9 cellular contexts compared by ENCODE assay signal in the genomic region with DNA sequence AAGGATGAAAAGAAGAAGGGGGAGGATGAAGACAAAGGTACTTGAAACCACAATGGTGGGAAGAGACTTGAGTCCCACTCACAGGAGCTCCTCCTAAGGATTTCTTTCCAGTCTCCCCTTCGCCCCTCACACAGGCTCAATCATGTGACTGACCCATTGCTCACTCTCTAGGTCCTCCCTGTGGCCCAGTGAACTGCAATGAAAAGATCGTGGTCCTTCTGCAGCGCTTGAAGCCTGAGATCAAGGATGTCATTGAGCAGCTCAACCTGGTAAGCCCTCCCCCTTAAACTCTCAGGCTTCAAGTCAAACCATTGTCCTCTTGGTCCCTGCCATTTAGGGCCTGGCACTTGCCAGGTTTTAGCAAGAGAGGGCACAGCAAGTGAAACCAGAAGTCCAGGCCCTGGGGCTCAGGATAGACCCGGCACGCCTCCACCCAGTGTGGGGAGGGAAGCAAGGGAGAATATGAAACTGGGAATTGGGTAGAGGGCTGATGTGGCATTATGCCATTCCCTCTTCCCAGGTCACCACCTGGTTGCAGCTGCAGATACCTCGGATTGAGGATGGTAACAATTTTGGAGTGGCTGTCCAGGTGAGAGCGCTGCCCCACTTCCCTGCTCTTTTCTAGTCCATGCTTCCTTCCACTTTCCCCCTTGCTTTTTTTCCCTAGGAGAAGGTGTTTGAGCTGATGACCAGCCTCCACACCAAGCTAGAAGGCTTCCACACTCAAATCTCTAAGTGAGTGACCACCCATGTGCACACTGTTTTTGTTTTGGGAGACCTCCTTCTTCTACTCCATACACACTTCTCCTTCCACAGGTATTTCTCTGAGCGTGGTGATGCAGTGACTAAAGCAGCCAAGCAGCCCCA. TPM values are rescaled to one million over a fixed set of nuclear protein-coding genes. Genes with fewer than 3 reads are reported as not detected.
A peak's percentile ranks its signal among the peaks of the same experiment; 100 is the strongest.
DNase-seq lines count a peak whose midpoint lies in the region; ATAC-seq, FAIRE-seq and TF ChIP-seq lines count a peak whose summit lies in the region.
"Had no signal": no experiment of that assay in that cellular context is flagged by ENCODE, and none has a peak within 500 bp of the region (broad histone marks: within the 10 kb centered on the region; RNA-seq: fewer than 3 reads in every experiment).

No MANE protein-coding gene starts in this region.

- H3K27me3 ChIP-seq in K562 (ENCODE audit: control insufficient read depth in 2 of 2, insufficient read depth in 2 of 2, low read length in 2 of 2) (no peaks in the 10 kb centered on the region), stomach (no peaks in the 10 kb centered on the region)
- H3K27me3 ChIP-seq: right atrium auricular region had no signal

- no peaks in the 10 kb centered on the region for H3K9me3 Mint-ChIP-seq in activated CD8-positive, alpha-beta memory T cell treated with anti-CD3 and anti-CD28 coated beads, Interleukin-2, amount 10 ng/mL, durations not matched to agents 7 days and 5 days (ENCODE audit: low read depth)

- CTCF ChIA-PET in activated CD8-positive, alpha-beta memory T cell treated with anti-CD3 and anti-CD28 coated beads, Interleukin-2, amount 10 ng/mL, durations not matched to agents 7 days and 5 days (lab: Charles Lee): interaction anchor here (0.7 to 7.3 kb wide), 9 partner anchors 9 to 196 kb away, joined by 3 to 69 read pairs (median 3); a partner anchor contains a TSS
- CTCF ChIA-PET in K562 (lab: Yijun Ruan, JAX; ENCODE audit: low intra/inter-chr PET ratio): no interaction called here

- H3K4me1 ChIP-seq in K562 (replicated peaks in 1 of 2; ENCODE audit: control insufficient read depth in 2 of 2, insufficient read depth in 2 of 2, low read length in 2 of 2) (peaks cover 13 to 36% of the 10 kb centered on the region in 2 experiments; a peak in 4 of 5 replicates), stomach (peaks cover 18 to 68% (median 65%) of the 10 kb centered on the region in 4 donors)

- no peak overlapping the region for H3K4me2 ChIP-seq in K562 (ENCODE audit: insufficient read depth, low read length)

- no peak for ATAC-seq in activated CD8-positive, alpha-beta memory T cell treated with anti-CD3 and anti-CD28 coated beads, Interleukin-2, amount 10 ng/mL, durations not matched to agents 7 days and 5 days
- no peak for ATAC-seq in K562

- in situ Hi-C loops in K562 (cut with MboI): no loop called here

- 0 out of 4 replicates have a peak overlapping the region, but pooled peaks of 1 of the 2 experiments have one; percentile 42 for H3K9ac ChIP-seq in K562 (ENCODE audit: insufficient read depth in 1 of 2, low read depth in 2 of 2, low read length in 2 of 2)

- no peak for TF ChIP-seq EP300 in K562 (IDR thresholded peaks at IDR 0.05; ENCODE audit: low read length)
- no peak for TF ChIP-seq EP300 in stomach (IDR thresholded peaks at IDR 0.05)

- H3K9me3 ChIP-seq in K562 (replicated peaks; ENCODE audit: control insufficient read depth, insufficient read depth, low read depth, low read length): no peaks in the 10 kb centered on the region
- no peaks in the 10 kb centered on the region for H3K9me3 ChIP-seq in stomach
- H3K9me3 ChIP-seq: right atrium auricular region, thoracic aorta had no signal

- TF ChIP-seq RAD21 in K562 (CRISPR knock-in tag; conservative IDR thresholded peaks at IDR 0.05 in 1 of 2, IDR thresholded peaks at IDR 0.05 in 1 of 2): no peak

- no peak overlapping the region for H3K4me3 ChIP-seq in K562
- peak overlapping the region in 2 of 4 donors; percentile 94 to 99 for H3K4me3 ChIP-seq in stomach

- TF ChIP-seq POLR2A in K562 (conservative IDR thresholded peaks at IDR 0.05): no peak
- no peak for TF ChIP-seq POLR2A in stomach (IDR thresholded peaks at IDR 0.05)

- POLR2A ChIA-PET in K562 (lab: Yijun Ruan, JAX): interaction anchor here (0.9 to 1.8 kb wide), 4 partner anchors 9 to 44 kb away, joined by 4 read pairs; a partner anchor contains a TSS

- FAIRE-seq in K562 (lab: Jason Lieb, UNC): no peak

- no peaks in the 10 kb centered on the region; the same call in 1 of the 2 replicates for H4K20me1 ChIP-seq in K562 (replicated peaks; ENCODE audit: control insufficient read depth, insufficient read depth, low read length)

- H3K36me3 ChIP-seq in K562 (ENCODE audit: control insufficient read depth, insufficient read depth, low read length): peaks cover 26% of the 10 kb centered on the region
- peaks cover 23 to 27% (median 24%) of the 10 kb centered on the region in 4 donors for H3K36me3 ChIP-seq in stomach

- peak overlapping the region; percentile 91 for H3K4me3 Mint-ChIP-seq in activated CD8-positive, alpha-beta memory T cell treated with anti-CD3 and anti-CD28 coated beads, Interleukin-2, amount 10 ng/mL, durations not matched to agents 7 days and 5 days

- TF ChIP-seq CTCF in K562 (IDR thresholded peaks at IDR 0.05 in 2 of 3, conservative IDR thresholded peaks at IDR 0.05 in 1 of 3; ENCODE audit: insufficient read depth in 2 of 3, low read depth in 1 of 3, low read length in 3 of 3): no peak
- no peak for TF ChIP-seq CTCF in stomach (IDR thresholded peaks at IDR 0.05)

- H3K36me3 Mint-ChIP-seq in activated CD8-positive, alpha-beta memory T cell treated with anti-CD3 and anti-CD28 coated beads, Interleukin-2, amount 10 ng/mL, durations not matched to agents 7 days and 5 days: peaks cover 49% of the 10 kb centered on the region

- H3K27me3 Mint-ChIP-seq in activated CD8-positive, alpha-beta memory T cell treated with anti-CD3 and anti-CD28 coated beads, Interleukin-2, amount 10 ng/mL, durations not matched to agents 7 days and 5 days: no peaks in the 10 kb centered on the region

- H2AFZ ChIP-seq in K562 (ENCODE audit: low read depth, low read length): no peak overlapping the region

- 72% methylated on average over 5 of the region's 8 CpGs for WGBS in K562 (ENCODE audit: insufficient coverage, low coverage, missing lambda C conversion rate)
- WGBS in stomach, 5 donors: 82 to 92% (median 84%) methylated on average over 8 of the region's 8 CpGs

- peak overlapping the region; percentile 74 for H3K27ac Mint-ChIP-seq in activated CD8-positive, alpha-beta memory T cell treated with anti-CD3 and anti-CD28 coated beads, Interleukin-2, amount 10 ng/mL, durations not matched to agents 7 days and 5 days

- H3K79me2 ChIP-seq in K562 (ENCODE audit: control insufficient read depth, insufficient read depth, low read length): peaks cover 20% of the 10 kb centered on the region

- BruUV-seq in K562 (replicated peaks; lab: Mats Ljungman, UMichigan): TSS peak; percentile 67

- intact Hi-C loops in K562 (cut with micrococcal nuclease) (no loop called here), stomach (cut with DNase I; ENCODE audit: low total_unique reads) (no loop called here)

- H3K9me1 ChIP-seq in K562 (ENCODE audit: control insufficient read depth, insufficient read depth, low read length): no peaks in the 10 kb centered on the region

- DNase-seq in activated CD8-positive, alpha-beta memory T cell treated with anti-CD3 and anti-CD28 coated beads, Interleukin-2, amount 10 ng/mL, durations not matched to agents 7 days and 5 days: no peak
- DNase-seq in activated CD8-positive, alpha-beta memory T cell treated with anti-CD3 and anti-CD28 coated beads, Interleukin-2, amount 50 U/mL, for 48 hours: no peak
- no peak for DNase-seq in K562 (ENCODE audit: extremely low read depth in 1 of 4, low spot score in 3 of 4)
- DNase-seq in stomach: no peak
- DNase-seq in NCI-H1417 (lab: John Stamatoyannopoulos, UW): no peak
- DNase-seq in SHP77 treated with DMSO at 0.1 percent for 48 hours (lab: John Stamatoyannopoulos, UW): no peak
- DNase-seq: NCI-H1417 treated with DMSO at 0.1 percent for 48 hours had no signal

- H3K4me1 Mint-ChIP-seq in activated CD8-positive, alpha-beta memory T cell treated with anti-CD3 and anti-CD28 coated beads, Interleukin-2, amount 10 ng/mL, durations not matched to agents 7 days and 5 days: peaks cover 50% of the 10 kb centered on the region

- H3K27ac ChIP-seq in K562 (ENCODE audit: extremely low read depth, low read depth, low read length): no peak overlapping the region
- peak overlapping the region in 3 of 5 donors; percentile 95 to 98 (median 97) for H3K27ac ChIP-seq in stomach

RNA-seq across cellular contexts. Expression of a gene that starts 1.8 kb away (rescaled TPM):
- total RNA-seq in activated CD8-positive, alpha-beta memory T cell treated with anti-CD3 and anti-CD28 coated beads, Interleukin-2, amount 10 ng/mL, durations not matched to agents 7 days and 5 days: 100 to 1,000 TPM; 420 to 454 TPM
- 20.8 and 28.8 TPM in 2 replicates for total RNA-seq in K562 (2011; cell fraction: chromatin; rRNA removed; ENCODE audit: low replicate concordance)
- 18.2 and 21.2 TPM in 2 replicates for total RNA-seq in K562 (2011; cell fraction: nucleolus; rRNA removed)
- 20.8 and 20.9 TPM in 2 replicates for total RNA-seq in K562 (2011; cell fraction: nucleoplasm; rRNA removed)
- total RNA-seq in K562 (2014; rRNA removed) (63.9 and 70.9 TPM in 2 replicates), K562 (2014; rRNA removed; fragmentation: Illumina TruSeq; extraction: Trizol) (67.6 and 69.7 TPM in 2 replicates), K562 (2015; rRNA removed; fragmentation: Illumina TruSeq; extraction: Trizol) (71.4 TPM in 2 replicates), K562 (2021) (65.6 and 66.9 TPM in 2 replicates), stomach (100 to 1,000 TPM in 1 of 5 donors, 10 to 100 TPM in 4; 38.5 to 129 (median 91.1) TPM)
- polyA plus RNA-seq in K562 (2011; rRNA removed) (20.3 and 28.1 TPM in 2 replicates), K562 (2014; fragmentation: Illumina TruSeq; extraction: Trizol) (67.5 and 74.0 TPM in 2 replicates), K562 (2014; fragmentation: Nextera tagmentation; extraction: Ambion mirVana) (100 to 1,000 TPM; 163 to 180 TPM), K562 (2014; rRNA removed) (42.4 and 51.2 TPM in 2 replicates), stomach (100 to 1,000 TPM; 217 to 322 (median 310) TPM)
- polyA plus RNA-seq in K562 (2011; cell fraction: cytosol; rRNA removed): 27.0 and 36.8 TPM in 2 replicates
- 52.1 and 61.5 TPM in 2 replicates for polyA plus RNA-seq in K562 (2011; cell fraction: nucleus; rRNA removed)
- 77.8 and 104 TPM in 2 replicates for polyA plus RNA-seq in K562 (2012)
- polyA minus RNA-seq in K562 (2011; rRNA and poly(A)+ RNA removed): 11.9 and 15.4 TPM in 2 replicates
- 10.9 and 16.8 TPM in 2 replicates for polyA minus RNA-seq in K562 (2011; cell fraction: cytosol; rRNA and poly(A)+ RNA removed)
- polyA minus RNA-seq in K562 (2011; cell fraction: nucleus; rRNA and poly(A)+ RNA removed): 5.1 and 11.3 TPM in 2 replicates

RNA-seq across cellular contexts. Expression of a gene that starts 3.6 kb away (rescaled TPM):
- total RNA-seq in activated CD8-positive, alpha-beta memory T cell treated with anti-CD3 and anti-CD28 coated beads, Interleukin-2, amount 10 ng/mL, durations not matched to agents 7 days and 5 days: 10 to 100 TPM; 45.5 to 56.1 TPM
- 18.9 and 44.8 TPM in 2 replicates for total RNA-seq in K562 (2011; cell fraction: chromatin; rRNA removed; ENCODE audit: low replicate concordance)
- 39.0 and 39.2 TPM in 2 replicates for total RNA-seq in K562 (2011; cell fraction: nucleolus; rRNA removed)
- 21.1 and 29.4 TPM in 2 replicates for total RNA-seq in K562 (2011; cell fraction: nucleoplasm; rRNA removed)
- total RNA-seq in K562 (2014; rRNA removed) (13.0 and 15.6 TPM in 2 replicates), K562 (2014; rRNA removed; fragmentation: Illumina TruSeq; extraction: Trizol) (4.1 and 5.7 TPM in 2 replicates), K562 (2015; rRNA removed; fragmentation: Illumina TruSeq; extraction: Trizol) (7.8 and 8.9 TPM in 2 replicates), K562 (2021) (13.2 and 13.3 TPM in 2 replicates), stomach (10 to 100 TPM in 1 of 5 donors, 1 to 10 TPM in 4; 1.3 to 33.9 (median 4.6) TPM)
- polyA plus RNA-seq in K562 (2011; rRNA removed) (8.1 and 10.0 TPM in 2 replicates), K562 (2014; fragmentation: Illumina TruSeq; extraction: Trizol) (7.3 and 10.0 TPM in 2 replicates), K562 (2014; fragmentation: Nextera tagmentation; extraction: Ambion mirVana) (1 to 10 TPM; 3.1 to 4.5 TPM), K562 (2014; rRNA removed) (12.4 and 13.3 TPM in 2 replicates), stomach (10 to 100 TPM; 32.0 to 59.6 (median 42.9) TPM)
- 10.1 and 16.0 TPM in 2 replicates for polyA plus RNA-seq in K562 (2011; cell fraction: cytosol; rRNA removed)
- polyA plus RNA-seq in K562 (2011; cell fraction: nucleus; rRNA removed): 50.1 and 57.3 TPM in 2 replicates
- 11.8 and 22.3 TPM in 2 replicates for polyA plus RNA-seq in K562 (2012)
- polyA minus RNA-seq in K562 (2011; rRNA and poly(A)+ RNA removed): 3.2 and 5.0 TPM in 2 replicates
- polyA minus RNA-seq in K562 (2011; cell fraction: cytosol; rRNA and poly(A)+ RNA removed): 3.7 and 4.1 TPM in 2 replicates
- 11.0 and 16.8 TPM in 2 replicates for polyA minus RNA-seq in K562 (2011; cell fraction: nucleus; rRNA and poly(A)+ RNA removed)

RNA-seq across cellular contexts. Expression of a gene that starts 7.3 kb away (rescaled TPM):
- total RNA-seq in activated CD8-positive, alpha-beta memory T cell treated with anti-CD3 and anti-CD28 coated beads, Interleukin-2, amount 10 ng/mL, durations not matched to agents 7 days and 5 days: under 1 TPM; 0.77 to 0.91 TPM
- total RNA-seq in K562 (2011; cell fraction: chromatin; rRNA removed; ENCODE audit: low replicate concordance): 0.44 and 1.00 TPM in 2 replicates
- 0.67 TPM in 1 of 2 replicates, not detected in the other for total RNA-seq in K562 (2011; cell fraction: nucleolus; rRNA removed)
- 0.73 TPM in 1 of 2 replicates, not detected in the other for total RNA-seq in K562 (2011; cell fraction: nucleoplasm; rRNA removed)
- total RNA-seq in K562 (2014; rRNA removed) (0.09 TPM in 1 of 2 replicates, not detected in the other), K562 (2014; rRNA removed; fragmentation: Illumina TruSeq; extraction: Trizol) (not detected in 2 replicates), K562 (2015; rRNA removed; fragmentation: Illumina TruSeq; extraction: Trizol) (not detected in 2 replicates), K562 (2021) (0.20 TPM in 1 of 2 replicates, not detected in the other), stomach (10 to 100 TPM in 1 of 5 donors, under 1 TPM in 1, not detected in 3; 0.87 to 80.5 TPM)
- polyA plus RNA-seq in K562 (2011; rRNA removed) (0.11 TPM in 1 of 2 replicates, not detected in the other), K562 (2014; fragmentation: Illumina TruSeq; extraction: Trizol) (not detected in 2 replicates), K562 (2014; fragmentation: Nextera tagmentation; extraction: Ambion mirVana) (not detected), K562 (2014; rRNA removed) (0.20 TPM in 1 of 2 replicates, not detected in the other), stomach (1 to 10 TPM; 1.9 to 2.6 (median 2.2) TPM)
- 0.19 and 0.21 TPM in 2 replicates for polyA plus RNA-seq in K562 (2011; cell fraction: cytosol; rRNA removed)
- polyA plus RNA-seq in K562 (2011; cell fraction: nucleus; rRNA removed): 0.41 and 0.58 TPM in 2 replicates
- 0.15 TPM in 1 of 2 replicates, not detected in the other for polyA plus RNA-seq in K562 (2012)
- polyA minus RNA-seq in K562 (2011; rRNA and poly(A)+ RNA removed): 0.27 TPM in 1 of 2 replicates, not detected in the other
- polyA minus RNA-seq in K562 (2011; cell fraction: cytosol; rRNA and poly(A)+ RNA removed): not detected in 2 replicates
- polyA minus RNA-seq in K562 (2011; cell fraction: nucleus; rRNA and poly(A)+ RNA removed): not detected in 2 replicates

RNA-seq across cellular contexts. Expression of a gene that starts 8.6 kb away (rescaled TPM):
- 100 to 1,000 TPM; 577 to 623 TPM for total RNA-seq in activated CD8-positive, alpha-beta memory T cell treated with anti-CD3 and anti-CD28 coated beads, Interleukin-2, amount 10 ng/mL, durations not matched to agents 7 days and 5 days
- 148 and 155 TPM in 2 replicates for total RNA-seq in K562 (2011; cell fraction: chromatin; rRNA removed; ENCODE audit: low replicate concordance)
- total RNA-seq in K562 (2011; cell fraction: nucleolus; rRNA removed): 87.5 and 96.2 TPM in 2 replicates
- 95.8 and 96.0 TPM in 2 replicates for total RNA-seq in K562 (2011; cell fraction: nucleoplasm; rRNA removed)
- 130 and 163 TPM in 2 replicates for total RNA-seq in K562 (2014; rRNA removed)
- 150 and 153 TPM in 2 replicates for total RNA-seq in K562 (2014; rRNA removed; fragmentation: Illumina TruSeq; extraction: Trizol)
- total RNA-seq in K562 (2015; rRNA removed; fragmentation: Illumina TruSeq; extraction: Trizol): 159 and 161 TPM in 2 replicates
- total RNA-seq in K562 (2021): 111 and 121 TPM in 2 replicates
- 109 and 134 TPM in 2 replicates for polyA plus RNA-seq in K562 (2011; rRNA removed)
- polyA plus RNA-seq in K562 (2011; cell fraction: cytosol; rRNA removed): 55.0 and 57.6 TPM in 2 replicates
- polyA plus RNA-seq in K562 (2011; cell fraction: nucleus; rRNA removed): 277 and 296 TPM in 2 replicates
- polyA plus RNA-seq in K562 (2012): 158 and 194 TPM in 2 replicates
- polyA plus RNA-seq in K562 (2014; fragmentation: Illumina TruSeq; extraction: Trizol): 161 and 169 TPM in 2 replicates
- 100 to 1,000 TPM; 540 to 579 TPM for polyA plus RNA-seq in K562 (2014; fragmentation: Nextera tagmentation; extraction: Ambion mirVana)
- 169 and 208 TPM in 2 replicates for polyA plus RNA-seq in K562 (2014; rRNA removed)
- 50.4 and 50.6 TPM in 2 replicates for polyA minus RNA-seq in K562 (2011; rRNA and poly(A)+ RNA removed)
- 21.7 and 27.4 TPM in 2 replicates for polyA minus RNA-seq in K562 (2011; cell fraction: cytosol; rRNA and poly(A)+ RNA removed)
- polyA minus RNA-seq in K562 (2011; cell fraction: nucleus; rRNA and poly(A)+ RNA removed): 28.9 and 47.8 TPM in 2 replicates
- 100 to 1,000 TPM in 2 of 5 donors, 10 to 100 TPM in 3; 62.4 to 339 (median 83.9) TPM for total RNA-seq in stomach
- 100 to 1,000 TPM; 302 to 421 (median 403) TPM for polyA plus RNA-seq in stomach

RNA-seq across cellular contexts. Expression of a gene that starts 9.5 kb away (rescaled TPM):
- total RNA-seq in activated CD8-positive, alpha-beta memory T cell treated with anti-CD3 and anti-CD28 coated beads, Interleukin-2, amount 10 ng/mL, durations not matched to agents 7 days and 5 days: 100 to 1,000 TPM; 129 to 149 TPM
- total RNA-seq in K562 (2011; cell fraction: chromatin; rRNA removed; ENCODE audit: low replicate concordance): 90.0 and 216 TPM in 2 replicates
- total RNA-seq in K562 (2011; cell fraction: nucleolus; rRNA removed): 97.2 and 97.5 TPM in 2 replicates
- total RNA-seq in K562 (2011; cell fraction: nucleoplasm; rRNA removed): 62.9 and 73.1 TPM in 2 replicates
- total RNA-seq in K562 (2014; rRNA removed) (35.7 and 42.0 TPM in 2 replicates), K562 (2014; rRNA removed; fragmentation: Illumina TruSeq; extraction: Trizol) (14.2 and 16.4 TPM in 2 replicates), K562 (2015; rRNA removed; fragmentation: Illumina TruSeq; extraction: Trizol) (19.1 and 19.2 TPM in 2 replicates), K562 (2021) (40.4 and 47.6 TPM in 2 replicates), stomach (100 to 1,000 TPM in 2 of 5 donors, 10 to 100 TPM in 3; 53.2 to 523 (median 94.2) TPM)
- polyA plus RNA-seq in K562 (2011; rRNA removed) (10.4 and 10.9 TPM in 2 replicates), K562 (2014; fragmentation: Illumina TruSeq; extraction: Trizol) (24.3 and 37.9 TPM in 2 replicates), K562 (2014; fragmentation: Nextera tagmentation; extraction: Ambion mirVana) (1 to 10 TPM; 3.1 to 6.1 TPM), K562 (2014; rRNA removed) (28.8 and 33.2 TPM in 2 replicates), stomach (10 to 100 TPM; 64.0 to 88.7 (median 68.6) TPM)
- polyA plus RNA-seq in K562 (2011; cell fraction: cytosol; rRNA removed): 10.0 and 11.7 TPM in 2 replicates
- polyA plus RNA-seq in K562 (2011; cell fraction: nucleus; rRNA removed): 71.6 and 97.1 TPM in 2 replicates
- 37.4 and 47.4 TPM in 2 replicates for polyA plus RNA-seq in K562 (2012)
- polyA minus RNA-seq in K562 (2011; rRNA and poly(A)+ RNA removed): 9.7 and 24.2 TPM in 2 replicates
- 12.1 and 24.3 TPM in 2 replicates for polyA minus RNA-seq in K562 (2011; cell fraction: cytosol; rRNA and poly(A)+ RNA removed)
- polyA minus RNA-seq in K562 (2011; cell fraction: nucleus; rRNA and poly(A)+ RNA removed): 31.6 and 43.9 TPM in 2 replicates
